ENCODE assay signal across 23 cellular contexts in genomic region chr3:154571827-154572226, GRCh38.
"Had no signal": no experiment of that assay in that cellular context is flagged by ENCODE, and none has a peak within 500 bp of the region (broad histone marks: within the 10 kb centered on the region; RNA-seq: fewer than 3 reads in every experiment).

No MANE protein-coding gene starts in this region.

- H3K27me3 ChIP-seq: adrenal gland, SJSA1 had no signal

- H3K36me3 ChIP-seq: adrenal gland, SJSA1 had no signal

- H3K4me1 ChIP-seq: adrenal gland, SJSA1 had no signal

- H3K27ac ChIP-seq: adrenal gland, KMS-11, SJSA1 had no signal

- H3K4me3 ChIP-seq: adrenal gland, SJSA1 had no signal

- DNase-seq: activated B cell treated with CpG ODN at 0.5 μM for 24 hours; activated CD4-positive, alpha-beta memory T cell treated with anti-CD3 and anti-CD28 coated beads, Interleukin-2, amount 10 ng/mL, durations not matched to agents 7 days and 5 days; activated CD4-positive, alpha-beta T cell treated with anti-CD3 and anti-CD28 coated beads, Interleukin-2, amount 10 ng/mL, durations not matched to agents 7 days and 5 days; activated gamma-delta T cell treated with Interleukin-2 at 50 U/mL for 16 hours; activated naive CD4-positive, alpha-beta T cell treated with anti-CD3 and anti-CD28 coated beads, Interleukin-2, amount 50 U/mL, for 16 hours; activated naive CD8-positive, alpha-beta T cell treated with anti-CD3 and anti-CD28 coated beads, Interleukin-2, amount 10 ng/mL, durations not matched to agents 7 days and 5 days; activated T-cell treated with anti-CD3 and anti-CD28 coated beads for 4 hours; activated T-cell treated with anti-CD3 and anti-CD28 coated beads, Interleukin-2, amount 50 U/mL, for 72 hours; adrenal gland; anterior cingulate cortex; cerebellar nuclear complex; NCI-H1092; NCI-H2081; NCI-H2171 treated with DMSO at 0.1 percent for 48 hours; NCI-H226; NCI-H526; NCI-H774; PC-3; SHP77; T-helper 17 cell; T-helper 9 cell had no signal

- ATAC-seq: activated T-cell treated with anti-CD3 and anti-CD28 coated beads, Interleukin-2, amount 50 U/mL, for 72 hours; PC-3; T-helper 17 cell had no signal

- H3K9me3 ChIP-seq: adrenal gland, SJSA1 had no signal
